Comparison of ENCODE assay signal across 20 cellular contexts in the genomic region with DNA sequence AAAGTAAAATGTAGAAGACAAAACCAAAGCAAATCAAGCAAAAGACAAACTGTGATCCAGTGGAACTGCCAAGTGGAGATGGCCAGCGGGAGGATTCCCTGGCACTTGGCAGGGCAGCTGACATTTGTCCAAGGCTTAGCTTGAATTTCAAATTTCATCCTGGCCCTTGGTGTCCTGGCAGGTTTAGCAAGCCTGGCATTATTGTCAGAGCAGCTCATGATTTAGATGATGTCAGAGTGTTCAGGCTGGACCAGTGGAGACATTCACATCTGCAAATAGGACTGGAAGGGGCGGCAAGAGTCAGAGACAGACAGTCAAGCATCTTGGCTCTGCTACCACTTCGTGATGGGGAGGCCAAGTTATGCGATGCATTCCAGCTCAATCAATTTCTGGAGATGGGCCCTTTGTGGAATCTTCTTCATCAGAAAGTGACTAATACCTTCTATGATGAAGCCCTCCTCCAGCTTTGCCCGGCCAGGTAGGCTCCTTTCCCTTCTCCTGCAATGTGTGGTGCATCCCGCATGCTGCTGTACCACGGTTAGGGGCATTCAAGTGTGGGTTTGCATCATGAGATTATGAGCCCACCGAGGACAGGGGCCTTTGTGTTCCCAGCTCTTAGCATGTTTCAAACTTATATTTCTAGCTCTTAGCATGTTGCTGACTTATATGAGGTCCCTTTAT.
DNase-seq lines count a peak whose midpoint lies in the region; TF ChIP-seq lines count a peak whose summit lies in the region.
"Had no signal": no experiment of that assay in that cellular context is flagged by ENCODE, and none has a peak within 500 bp of the region (broad histone marks: within the 10 kb centered on the region; RNA-seq: fewer than 3 reads in every experiment).

No MANE protein-coding gene starts in this region.

- peak; percentile 1 for DNase-seq in activated effector memory CD4-positive, alpha-beta T cell treated with anti-CD3 and anti-CD28 coated beads, Interleukin-2, amount 50 U/mL, for 16 hours
- no peak for DNase-seq in activated effector memory CD4-positive, alpha-beta T cell treated with Interleukin-2 at 50 U/mL for 16 hours
- peak; percentile 65 for DNase-seq in cerebellum (ENCODE audit: low spot score)
- DNase-seq in prostate gland (ENCODE audit: low spot score), result peak; percentile 17
- DNase-seq in stimulated activated CD4-positive, alpha-beta T cell treated with anti-CD3 and anti-CD28 coated beads, Interleukin-4, amount 100 ng/mL, for 1 hour, result no peak
- DNase-seq in NCI-H1092 (lab: John Stamatoyannopoulos, UW), result no peak
- DNase-seq in NCI-H2227 (lab: John Stamatoyannopoulos, UW; ENCODE audit: unreplicated experiment), result no peak
- no peak for DNase-seq in SIG-M5 treated with dmso at 0.1 percent for 504 hours (lab: John Stamatoyannopoulos, UW; ENCODE audit: unreplicated experiment)
- DNase-seq: 8988T; BE2C; CD4-positive, alpha-beta T cell; DMS153; GF-D8; H9; NCI-H1048; NCI-H1436 treated with DMSO at 0.1 percent for 48 hours; NCI-H2029; NCI-H2171; Right ventricle myocardium superior had no signal

- H3K9me3 ChIP-seq in prostate gland, result no peaks in the 10 kb centered on the region
- H3K9me3 ChIP-seq: BE2C had no signal

- no peak for TF ChIP-seq CTCF in prostate gland (IDR thresholded peaks at IDR 0.05)

- no peak overlapping the region for H3K27ac ChIP-seq in prostate gland
- H3K27ac ChIP-seq: KMS-11 had no signal

- H3K27me3 ChIP-seq in prostate gland (replicated peaks; ENCODE audit: insufficient read depth), result no peaks in the 10 kb centered on the region
- H3K27me3 ChIP-seq: BE2C had no signal

- no peak overlapping the region for H3K4me3 ChIP-seq in prostate gland

- no peak for TF ChIP-seq POLR2A in prostate gland (IDR thresholded peaks at IDR 0.05)

- no peaks in the 10 kb centered on the region for H3K4me1 ChIP-seq in prostate gland (replicated peaks)
- H3K4me1 ChIP-seq: BE2C had no signal

- H3K36me3 ChIP-seq in prostate gland, result no peaks in the 10 kb centered on the region
- H3K36me3 ChIP-seq: BE2C had no signal

- WGBS in prostate gland, result 73% methylated on average over 8 of the region's 8 CpGs

- intact Hi-C loops in prostate gland (cut with DNase I), result no loop called here

Comparison
In these comparisons a context has a peak if more than half of its experiments do, and no peak if none do; other contexts are left out.
1. DNase-seq: peak in activated effector memory CD4-positive, alpha-beta T cell treated with anti-CD3 and anti-CD28 coated beads, Interleukin-2, amount 50 U/mL, for 16 hours (single experiment), cerebellum (single experiment) and prostate gland (single experiment); none in activated effector memory CD4-positive, alpha-beta T cell treated with Interleukin-2 at 50 U/mL for 16 hours (single experiment), stimulated activated CD4-positive, alpha-beta T cell treated with anti-CD3 and anti-CD28 coated beads, Interleukin-4, amount 100 ng/mL, for 1 hour (single experiment), NCI-H1092 (single experiment), NCI-H2227 (single experiment) and SIG-M5 treated with dmso at 0.1 percent for 504 hours (single experiment).